In genomic region chr11:119297938-119298337, GRCh38 we compare ENCODE assay signal across 21 cellular contexts. TPM values are rescaled to one million over a fixed set of nuclear protein-coding genes. Genes with fewer than 3 reads are reported as not detected.
DNase-seq lines count a peak whose midpoint lies in the region; ATAC-seq, FAIRE-seq and TF ChIP-seq lines count a peak whose summit lies in the region.
"Had no signal": no experiment of that assay in that cellular context is flagged by ENCODE, and none has a peak within 500 bp of the region (broad histone marks: within the 10 kb centered on the region; RNA-seq: fewer than 3 reads in every experiment).

No MANE protein-coding gene starts in this region.

- peaks cover 4 to 20% of the 10 kb centered on the region in 2 donors for H3K36me3 Mint-ChIP-seq in activated T-cell treated with anti-CD3 and anti-CD28 coated beads, Interleukin-2, amount 50 U/mL, for 72 hours (ENCODE audit: insufficient read depth in 2 of 2)
- H3K36me3 Mint-ChIP-seq in activated T-cell treated with anti-CD3 and anti-CD28 coated beads, Interleukin-2, amount 50 U/mL, for 4 hours (ENCODE audit: insufficient read depth) = peaks cover 42% of the 10 kb centered on the region
- peaks cover 27% of the 10 kb centered on the region for H3K36me3 Mint-ChIP-seq in astrocyte (ENCODE audit: low read depth, unreplicated experiment)

- no peak for TF ChIP-seq POLR2A in right lobe of liver (IDR thresholded peaks at IDR 0.05)
- no peak for TF ChIP-seq POLR2A in gastrocnemius medialis (IDR thresholded peaks at IDR 0.05)
- no peak for TF ChIP-seq POLR2A in thyroid gland (IDR thresholded peaks at IDR 0.05)

- H3K27ac ChIP-seq in astrocyte (ENCODE audit: low read depth, low read length) = no peak overlapping the region
- peak overlapping the region in 1 of 3 donors; percentile 30 for H3K27ac ChIP-seq in right lobe of liver
- H3K27ac ChIP-seq in gastrocnemius medialis = peak overlapping the region; percentile 76 to 85 (median 81)
- no peak overlapping the region for H3K27ac ChIP-seq in thyroid gland
- H3K27ac ChIP-seq: 22Rv1 had no signal

- H3K9me3 ChIP-seq in astrocyte (ENCODE audit: insufficient read depth, low read depth, low read length) (no peaks in the 10 kb centered on the region), right lobe of liver (no peaks in the 10 kb centered on the region), gastrocnemius medialis (no peaks in the 10 kb centered on the region), thyroid gland (no peaks in the 10 kb centered on the region)
- H3K9me3 ChIP-seq: BE2C, MG63 had no signal

- ATAC-seq in activated T-cell treated with anti-CD3 and anti-CD28 coated beads, Interleukin-2, amount 50 U/mL, for 72 hours (replicated peaks in 1 of 2) = no peak
- no peak for ATAC-seq in activated T-cell treated with anti-CD3 and anti-CD28 coated beads, Interleukin-2, amount 50 U/mL, for 4 hours
- peak; percentile 50 to 88 (median 72) for ATAC-seq in right lobe of liver
- ATAC-seq in gastrocnemius medialis = no peak
- ATAC-seq in GM19395 (IDR thresholded peaks at IDR 0.05; ENCODE audit: unreplicated experiment) = no peak

- no peaks in the 10 kb centered on the region for H3K79me2 ChIP-seq in astrocyte (ENCODE audit: insufficient read depth, low read length)

- no peak overlapping the region for H2AFZ ChIP-seq in astrocyte (ENCODE audit: low read depth, low read length)

- FAIRE-seq in astrocyte (lab: Jason Lieb, UNC) = no peak
- FAIRE-seq: GM19239 had no signal

- H3K27me3 ChIP-seq in astrocyte (ENCODE audit: insufficient read depth, low read length) = no peaks in the 10 kb centered on the region
- H3K27me3 ChIP-seq in right lobe of liver = no peaks in the 10 kb centered on the region
- H3K27me3 ChIP-seq in gastrocnemius medialis = no peaks in the 10 kb centered on the region
- no peaks in the 10 kb centered on the region for H3K27me3 ChIP-seq in thyroid gland
- H3K27me3 ChIP-seq: BE2C, MG63 had no signal

- no peak for DNase-seq in activated T-cell treated with anti-CD3 and anti-CD28 coated beads, Interleukin-2, amount 50 U/mL, for 72 hours
- no peak for DNase-seq in activated T-cell treated with anti-CD3 and anti-CD28 coated beads, Interleukin-2, amount 50 U/mL, for 4 hours
- DNase-seq in astrocyte (ENCODE audit: low read depth) = no peak
- no peak for DNase-seq in right lobe of liver
- DNase-seq in gastrocnemius medialis = no peak
- no peak for DNase-seq in thyroid gland
- no peak for DNase-seq in stimulated activated naive CD4-positive, alpha-beta T cell treated with Interleukin-2 at 50 U/mL for 16 hours (lab: John Stamatoyannopoulos, UW)
- DNase-seq: BE2C; Calu3; CD4-positive, alpha-beta T cell; DMS53; H9; Karpas-422; MG63; NCI-H1092; NCI-H2107; NCI-H226; NCI-H524 treated with DMSO at 0.1 percent for 48 hours had no signal

- in situ Hi-C loops in gastrocnemius medialis (cut with MboI; ENCODE audit: low sequenced_read_pairs in 4 of 4) = no loop called here

- H3K27ac Mint-ChIP-seq in activated T-cell treated with anti-CD3 and anti-CD28 coated beads, Interleukin-2, amount 50 U/mL, for 72 hours = peak overlapping the region; percentile 5
- peak overlapping the region; percentile 31 for H3K27ac Mint-ChIP-seq in astrocyte (ENCODE audit: unreplicated experiment)
- H3K27ac Mint-ChIP-seq: CD4-positive, alpha-beta T cell; H9 had no signal

- 14% methylated on average over 3 of the region's 3 CpGs for whole genome bisulfite sequencing in right lobe of liver (ENCODE audit: insufficient coverage, low coverage, low lambda C conversion rate, missing lambda C conversion rate)
- 72 to 88% methylated on average over 3 of the region's 3 CpGs for WGBS in thyroid gland, 2 donors

- TF ChIP-seq CTCF in astrocyte (IDR thresholded peaks at IDR 0.05; ENCODE audit: insufficient read depth, low read depth, low read length) = no peak
- TF ChIP-seq CTCF in right lobe of liver (IDR thresholded peaks at IDR 0.05) = no peak
- TF ChIP-seq CTCF in gastrocnemius medialis (IDR thresholded peaks at IDR 0.05 in 4 of 5, conservative IDR thresholded peaks at IDR 0.05 in 1 of 5) = no peak
- no peak for TF ChIP-seq CTCF in thyroid gland (IDR thresholded peaks at IDR 0.05)

- H4K20me1 ChIP-seq in astrocyte (ENCODE audit: insufficient read depth, low read length) = no peaks in the 10 kb centered on the region

- peaks cover 31% of the 10 kb centered on the region for H3K36me3 ChIP-seq in astrocyte (ENCODE audit: insufficient read depth, low read length)
- peaks cover 0 to 29% (median 8%) of the 10 kb centered on the region in 4 donors for H3K36me3 ChIP-seq in right lobe of liver
- peaks cover 0 to 8% of the 10 kb centered on the region in 2 donors for H3K36me3 ChIP-seq in gastrocnemius medialis
- peaks cover 30 to 34% of the 10 kb centered on the region in 2 donors for H3K36me3 ChIP-seq in thyroid gland

- intact Hi-C loops in right lobe of liver (cut with DNase I) = no loop called here
- intact Hi-C loops in gastrocnemius medialis (cut with DNase I; ENCODE audit: low total_unique reads) = loop anchor here (2.0 to 5.0 kb wide), 2 partner anchors 83 to 91 kb away; partner anchors contain the start of genes CBL and USP2
- intact Hi-C loops in thyroid gland (cut with DNase I) = no loop called here

- no peaks in the 10 kb centered on the region for H3K4me1 Mint-ChIP-seq in activated T-cell treated with anti-CD3 and anti-CD28 coated beads, Interleukin-2, amount 50 U/mL, for 72 hours (ENCODE audit: low read depth)
- no peaks in the 10 kb centered on the region for H3K4me1 Mint-ChIP-seq in activated T-cell treated with anti-CD3 and anti-CD28 coated beads, Interleukin-2, amount 50 U/mL, for 4 hours (ENCODE audit: low read depth)
- peaks cover 8% of the 10 kb centered on the region for H3K4me1 Mint-ChIP-seq in astrocyte (ENCODE audit: low read depth, unreplicated experiment)
- H3K4me1 Mint-ChIP-seq: H9 had no signal

- H3K4me1 ChIP-seq in astrocyte (ENCODE audit: insufficient read depth, low read length) = no peaks in the 10 kb centered on the region
- peaks cover 0 to 25% (median 7%) of the 10 kb centered on the region in 4 donors for H3K4me1 ChIP-seq in right lobe of liver
- peaks cover 53% of the 10 kb centered on the region in 2 donors for H3K4me1 ChIP-seq in gastrocnemius medialis
- H3K4me1 ChIP-seq in thyroid gland = no peaks in the 10 kb centered on the region

- no peaks in the 10 kb centered on the region for H3K27me3 Mint-ChIP-seq in activated T-cell treated with anti-CD3 and anti-CD28 coated beads, Interleukin-2, amount 50 U/mL, for 72 hours (ENCODE audit: low read depth)
- H3K27me3 Mint-ChIP-seq in activated T-cell treated with anti-CD3 and anti-CD28 coated beads, Interleukin-2, amount 50 U/mL, for 4 hours (ENCODE audit: low read depth) = no peaks in the 10 kb centered on the region
- no peaks in the 10 kb centered on the region for H3K27me3 Mint-ChIP-seq in astrocyte (ENCODE audit: low read depth, unreplicated experiment)
- H3K27me3 Mint-ChIP-seq: CD4-positive, alpha-beta T cell had no signal

- no peak overlapping the region for H3K4me2 ChIP-seq in astrocyte (ENCODE audit: low read length)

- H3K9ac ChIP-seq in astrocyte (ENCODE audit: low read length) = no peak overlapping the region

- H3K4me3 ChIP-seq in astrocyte (ENCODE audit: insufficient read depth, low read depth, low read length) (no peak overlapping the region), right lobe of liver (no peak overlapping the region), gastrocnemius medialis (no peak overlapping the region), thyroid gland (replicated peaks in 1 of 3) (no peak overlapping the region)
- H3K4me3 ChIP-seq: MG63 had no signal

- H3K9me3 Mint-ChIP-seq in activated T-cell treated with anti-CD3 and anti-CD28 coated beads, Interleukin-2, amount 50 U/mL, for 72 hours = no peaks in the 10 kb centered on the region
- H3K9me3 Mint-ChIP-seq in activated T-cell treated with anti-CD3 and anti-CD28 coated beads, Interleukin-2, amount 50 U/mL, for 4 hours = no peaks in the 10 kb centered on the region
- no peaks in the 10 kb centered on the region for H3K9me3 Mint-ChIP-seq in astrocyte (ENCODE audit: unreplicated experiment)
- H3K9me3 Mint-ChIP-seq: CD4-positive, alpha-beta T cell; H9 had no signal

- no peak overlapping the region for H3K4me3 Mint-ChIP-seq in activated T-cell treated with anti-CD3 and anti-CD28 coated beads, Interleukin-2, amount 50 U/mL, for 72 hours
- no peak overlapping the region for H3K4me3 Mint-ChIP-seq in activated T-cell treated with anti-CD3 and anti-CD28 coated beads, Interleukin-2, amount 50 U/mL, for 4 hours
- H3K4me3 Mint-ChIP-seq in astrocyte (ENCODE audit: unreplicated experiment) = no peak overlapping the region
- H3K4me3 Mint-ChIP-seq: CD4-positive, alpha-beta T cell; H9 had no signal

RNA-seq across cellular contexts. Expression of gene MCAM, which starts 19.0 kb away (rescaled TPM):
- total RNA-seq in activated T-cell treated with anti-CD3 and anti-CD28 coated beads, Interleukin-2, amount 50 U/mL, for 72 hours = 1 to 10 TPM; 4.7 to 5.2 TPM
- 1 to 10 TPM in 2 of 3 donors, under 1 TPM in 1; 0.96 to 3.2 (median 2.1) TPM for total RNA-seq in activated T-cell treated with anti-CD3 and anti-CD28 coated beads, Interleukin-2, amount 50 U/mL, for 4 hours
- 188 and 213 TPM in 2 replicates for total RNA-seq in astrocyte
- total RNA-seq in right lobe of liver = 10 to 100 TPM in 4 of 6 experiments, 1 to 10 TPM in 2; 1.8 to 28.7 (median 12.5) TPM
- total RNA-seq in gastrocnemius medialis = 100 to 1,000 TPM in 3 of 4 donors, 10 to 100 TPM in 1; 22.6 to 193 (median 123) TPM
- 100 to 1,000 TPM in 1 of 4 donors, 10 to 100 TPM in 3; 17.6 to 243 (median 61.8) TPM for total RNA-seq in thyroid gland

RNA-seq across cellular contexts. Expression of gene RNF26, which starts 36.4 kb away (rescaled TPM):
- total RNA-seq in activated T-cell treated with anti-CD3 and anti-CD28 coated beads, Interleukin-2, amount 50 U/mL, for 72 hours = 10 to 100 TPM; 32.5 to 38.9 TPM
- total RNA-seq in activated T-cell treated with anti-CD3 and anti-CD28 coated beads, Interleukin-2, amount 50 U/mL, for 4 hours = 10 to 100 TPM; 18.6 to 20.7 (median 18.9) TPM
- total RNA-seq in astrocyte = 31.8 and 33.3 TPM in 2 replicates
- 10 to 100 TPM; 12.9 to 18.1 (median 15.1) TPM for total RNA-seq in right lobe of liver
- total RNA-seq in gastrocnemius medialis = 1 to 10 TPM; 3.8 to 5.1 (median 4.7) TPM
- total RNA-seq in thyroid gland = 10 to 100 TPM; 10.1 to 18.9 (median 14.1) TPM

RNA-seq across cellular contexts. Expression of gene C1QTNF5, which starts 42.7 kb away (rescaled TPM):
- not detected for total RNA-seq in activated T-cell treated with anti-CD3 and anti-CD28 coated beads, Interleukin-2, amount 50 U/mL, for 72 hours
- not detected for total RNA-seq in activated T-cell treated with anti-CD3 and anti-CD28 coated beads, Interleukin-2, amount 50 U/mL, for 4 hours
- 5.6 and 6.3 TPM in 2 replicates for total RNA-seq in astrocyte
- total RNA-seq in right lobe of liver = 1 to 10 TPM; 2.8 to 6.3 (median 4.8) TPM
- total RNA-seq in gastrocnemius medialis = 10 to 100 TPM in 1 of 4 donors, 1 to 10 TPM in 3; 4.0 to 16.0 (median 6.0) TPM
- total RNA-seq in thyroid gland = 10 to 100 TPM; 13.0 to 46.4 (median 27.8) TPM
- total RNA-seq: Calu3; CD4-positive, alpha-beta T cell had no signal

RNA-seq across cellular contexts. Expression of gene MFRP, which starts 48.6 kb away (rescaled TPM):
- not detected for total RNA-seq in activated T-cell treated with anti-CD3 and anti-CD28 coated beads, Interleukin-2, amount 50 U/mL, for 72 hours
- not detected for total RNA-seq in activated T-cell treated with anti-CD3 and anti-CD28 coated beads, Interleukin-2, amount 50 U/mL, for 4 hours
- total RNA-seq in astrocyte (not detected in 2 replicates), right lobe of liver (not detected), gastrocnemius medialis (not detected), thyroid gland (not detected)
- total RNA-seq: Calu3; CD4-positive, alpha-beta T cell; H9 had no signal

Comparison
In these comparisons a context has a peak if more than half of its experiments do, and no peak if none do; other contexts are left out.
1. ATAC-seq: peak in right lobe of liver (4 of 4); none in activated T-cell treated with anti-CD3 and anti-CD28 coated beads, Interleukin-2, amount 50 U/mL, for 72 hours (0 of 2), activated T-cell treated with anti-CD3 and anti-CD28 coated beads, Interleukin-2, amount 50 U/mL, for 4 hours (0 of 2), gastrocnemius medialis (0 of 2) and GM19395 (single experiment).
2. H3K27ac ChIP-seq: peak in gastrocnemius medialis (4 of 4); none in astrocyte (single experiment) and thyroid gland (0 of 3).